ENCODE assay signal across 14 cellular contexts in the genomic region with DNA sequence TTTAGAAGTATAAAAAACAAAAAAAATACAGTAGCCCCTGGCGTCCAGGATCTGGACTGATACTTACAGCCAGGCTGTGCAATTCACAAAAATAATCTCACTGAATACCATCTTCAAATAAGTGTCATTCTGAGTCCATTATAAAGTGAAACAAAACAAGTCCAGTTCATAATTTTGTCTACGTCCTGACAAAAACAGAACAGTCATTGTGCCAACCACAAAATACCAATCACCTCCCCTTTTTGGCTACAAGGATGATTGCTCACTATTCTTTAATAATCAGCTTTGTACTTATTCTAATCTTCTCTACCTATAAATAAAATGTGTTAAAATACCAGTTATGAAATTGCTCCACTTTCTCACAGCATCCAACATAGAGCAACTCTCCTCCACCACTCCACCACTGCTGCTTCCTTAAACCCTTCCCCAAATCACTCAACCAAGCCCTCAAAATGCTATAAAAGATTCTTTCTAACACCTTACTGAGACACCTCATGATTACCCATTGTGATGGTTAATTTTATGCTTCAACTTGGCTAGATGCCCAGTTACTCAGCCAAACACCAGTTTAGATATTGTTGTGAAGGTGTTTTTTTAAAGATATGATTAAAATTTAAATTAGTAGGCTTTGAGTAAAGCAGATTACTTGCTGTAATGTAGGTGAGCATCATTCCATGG.
DNase-seq lines count a peak whose midpoint lies in the region; ATAC-seq lines count a peak whose summit lies in the region.
"Had no signal": no experiment of that assay in that cellular context is flagged by ENCODE, and none has a peak within 500 bp of the region (broad histone marks: within the 10 kb centered on the region; RNA-seq: fewer than 3 reads in every experiment).

No MANE protein-coding gene starts in this region.

- no peak for ATAC-seq in HG02973 (IDR thresholded peaks at IDR 0.05; ENCODE audit: unreplicated experiment)
- ATAC-seq: activated CD4-positive, CD25-positive, alpha-beta regulatory T cell treated with anti-CD3 and anti-CD28 coated beads, Interleukin-2, amount 50 U/mL, for 24 hours; left ventricle myocardium superior had no signal

- DNase-seq in ELR (ENCODE audit: low read depth) (peak; percentile 35), M059J (ENCODE audit: low read depth) (peak; percentile 46), amniotic epithelial cell (ENCODE audit: low read depth) (peak; percentile 20), kidney glomerular epithelial cell (lab: John Stamatoyannopoulos, UW) (peak; percentile 22), activated gamma-delta T cell treated with Interleukin-2 at 50 U/mL for 16 hours (no peak), NCI-H2196 (lab: John Stamatoyannopoulos, UW; ENCODE audit: unreplicated experiment) (no peak)
- DNase-seq: amygdala; CD4-positive, alpha-beta memory T cell; left ventricle myocardium superior; MM.1S; NCI-H526; testis had no signal

Comparison
In these comparisons a context has a peak if more than half of its experiments do, and no peak if none do; other contexts are left out.
1. DNase-seq: peak in ELR (single experiment), M059J (single experiment), amniotic epithelial cell (single experiment) and kidney glomerular epithelial cell (single experiment); none in activated gamma-delta T cell treated with Interleukin-2 at 50 U/mL for 16 hours (single experiment) and NCI-H2196 (single experiment).